13 cellular contexts compared by ENCODE assay signal in the genomic region with DNA sequence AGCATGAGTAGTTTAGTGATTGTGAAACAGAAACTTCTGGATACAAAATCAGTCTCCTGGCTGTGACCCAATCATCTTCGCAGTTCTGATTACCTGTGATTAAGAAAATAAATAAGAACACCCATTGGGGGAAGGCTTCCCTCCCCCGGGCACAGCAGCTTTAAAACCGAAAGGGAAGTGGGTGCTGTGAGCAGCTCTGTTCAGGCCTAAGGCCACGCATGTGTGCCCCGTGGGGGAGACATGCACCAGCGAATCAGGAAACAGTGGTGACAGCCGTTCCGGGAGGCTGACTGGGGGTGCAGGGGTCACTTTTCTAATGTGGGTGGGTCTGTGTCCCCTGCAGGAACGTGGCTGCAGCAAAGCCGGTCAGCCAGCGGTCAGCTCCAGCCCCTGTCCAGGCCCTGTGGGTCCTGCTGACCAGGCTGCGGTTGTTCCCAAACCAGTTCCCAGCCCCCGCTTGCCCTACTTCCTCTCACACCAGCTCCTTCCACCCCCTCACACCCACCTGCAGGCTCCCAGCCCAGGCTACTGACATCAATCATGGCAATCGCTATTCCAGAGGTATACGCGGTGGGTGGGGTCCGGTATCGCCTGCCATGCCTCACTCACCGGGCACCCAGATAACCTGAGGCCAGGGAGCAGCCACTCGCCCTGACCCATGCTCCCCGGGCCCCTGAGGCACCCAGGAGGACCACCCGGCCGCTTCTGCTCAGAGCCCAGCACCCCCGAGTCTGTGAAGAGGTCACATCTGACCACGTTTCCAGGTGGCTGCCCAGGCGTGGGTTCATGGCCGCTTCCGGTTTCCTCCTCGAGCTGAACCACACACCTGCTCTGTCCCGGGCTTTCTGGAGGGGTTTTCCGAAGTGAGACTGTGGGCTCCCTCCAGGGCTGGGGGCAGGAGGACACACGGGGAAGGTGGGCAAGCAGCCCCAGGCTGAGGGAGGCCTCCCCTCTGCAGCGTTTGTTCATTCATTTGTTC. TPM values are rescaled to one million over a fixed set of nuclear protein-coding genes. Genes with fewer than 3 reads are reported as not detected.
DNase-seq lines count a peak whose midpoint lies in the region; ATAC-seq lines count a peak whose summit lies in the region.
"Not testable (repeated sequence)": the region's sequence is repeated elsewhere in the genome, so short reads cannot be mapped to it uniquely, and the experiment has no call there.
"Had no signal": no experiment of that assay in that cellular context is flagged by ENCODE, and none has a peak within 500 bp of the region (broad histone marks: within the 10 kb centered on the region; RNA-seq: fewer than 3 reads in every experiment).

No MANE protein-coding gene starts in this region.

- not testable (repeated sequence) for H3K4me3 Mint-ChIP-seq in T-cell; central memory CD8-positive, alpha-beta T cell; memory B cell

- not testable (repeated sequence) for H3K27ac Mint-ChIP-seq in T-cell; central memory CD8-positive, alpha-beta T cell (ENCODE audit: low read depth); memory B cell

- CTCF ChIA-PET in T-cell (lab: Charles Lee), result not testable (repeated sequence)

- ATAC-seq in GM18870 (IDR thresholded peaks at IDR 0.05; ENCODE audit: unreplicated experiment), result peak; percentile 52
- ATAC-seq in GM21390 (IDR thresholded peaks at IDR 0.05; ENCODE audit: unreplicated experiment), result peak; percentile 56
- peak; percentile 63 for ATAC-seq in HG02763 (IDR thresholded peaks at IDR 0.05; ENCODE audit: unreplicated experiment)
- peak; percentile 47 for ATAC-seq in HG03139 (IDR thresholded peaks at IDR 0.05; ENCODE audit: unreplicated experiment)
- ATAC-seq in T-cell (replicated peaks in 1 of 4), result peak; percentile 83 to 93 (median 88)
- peak; percentile 91 for ATAC-seq in central memory CD8-positive, alpha-beta T cell (replicated peaks; ENCODE audit: extremely low read depth, poor library complexity, severe bottlenecking)
- peak; percentile 83 for ATAC-seq in memory B cell (ENCODE audit: low read depth)

- POLR2A ChIA-PET in T-cell (lab: Charles Lee), result not testable (repeated sequence)

- not testable (repeated sequence) for H3K27me3 Mint-ChIP-seq in T-cell; central memory CD8-positive, alpha-beta T cell; memory B cell

- H3K9me3 Mint-ChIP-seq in T-cell; central memory CD8-positive, alpha-beta T cell; memory B cell: not testable (repeated sequence)

- not testable (repeated sequence) for H3K36me3 Mint-ChIP-seq in T-cell; central memory CD8-positive, alpha-beta T cell (ENCODE audit: insufficient read depth); memory B cell

- not testable (repeated sequence) for DNase-seq in T-cell; central memory CD8-positive, alpha-beta T cell (ENCODE audit: low spot score in 2 of 2); memory B cell (ENCODE audit: low spot score in 2 of 2)

- H3K4me1 Mint-ChIP-seq in T-cell; central memory CD8-positive, alpha-beta T cell; memory B cell: not testable (repeated sequence)

RNA-seq across cellular contexts. Expression of a gene that starts 33.8 kb away (rescaled TPM):
- 10 to 100 TPM in 3 of 5 donors, 1 to 10 TPM in 2; 7.9 to 16.7 (median 10.1) TPM for total RNA-seq in T-cell

RNA-seq across cellular contexts. Expression of a gene that starts 54.7 kb away (rescaled TPM):
- not detected for total RNA-seq in T-cell
- total RNA-seq: activated CD4-positive, alpha-beta T cell treated with anti-CD3 and anti-CD28 coated beads, Interleukin-2, amount 10 ng/mL, durations not matched to agents 24 days and 14 days; cardiac septum; dermis microvascular lymphatic vessel endothelial cell; foreskin keratinocyte; HT1080; stomach had no signal
